8 cellular contexts compared by ENCODE assay signal in the genomic region with DNA sequence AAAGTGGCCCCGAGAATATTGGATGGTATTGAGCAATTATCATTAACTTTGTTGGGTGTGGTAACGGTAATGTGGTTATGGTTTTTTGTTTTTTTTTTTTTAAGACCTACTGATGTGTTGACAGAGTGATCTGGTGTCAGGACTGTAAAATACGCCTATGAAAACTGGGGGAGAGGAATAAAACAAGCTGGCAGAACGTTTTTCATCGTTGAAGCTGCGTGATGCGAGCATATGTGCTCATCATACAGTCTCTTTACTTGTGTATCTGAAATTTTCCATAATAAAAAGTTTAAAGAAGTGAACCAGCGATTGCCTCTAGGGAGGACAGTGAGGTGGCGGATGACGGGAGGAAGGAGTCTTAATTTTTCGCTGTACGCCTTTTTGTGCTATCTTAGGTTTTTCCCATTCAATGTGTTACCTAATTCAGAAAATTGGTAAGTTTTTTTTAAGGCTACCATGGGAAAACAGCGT. TPM values are rescaled to one million over a fixed set of nuclear protein-coding genes. Genes with fewer than 3 reads are reported as not detected.
DNase-seq lines count a peak whose midpoint lies in the region; ATAC-seq, FAIRE-seq and TF ChIP-seq lines count a peak whose summit lies in the region.

No MANE protein-coding gene starts in this region.

- H3K4me3 ChIP-seq in epithelial cell of esophagus (ENCODE audit: low read length): peak overlapping the region; percentile 82
- H3K4me3 ChIP-seq in pancreas: peak overlapping the region; percentile 92 to 98 (median 96)

- 7 to 8% methylated on average over 13 of the region's 13 CpGs for WGBS in pancreas, 2 donors

- peaks cover 11 to 42% (median 32%) of the 10 kb centered on the region in 3 donors for H3K4me1 ChIP-seq in pancreas

- DNase-seq in NCI-H146 (lab: John Stamatoyannopoulos, UW): peak; percentile 49
- no peak for DNase-seq in NCI-H146 treated with DMSO at 0.1 percent for 48 hours (lab: John Stamatoyannopoulos, UW; ENCODE audit: unreplicated experiment)
- peak; percentile 41 for DNase-seq in RKO (ENCODE audit: low spot score)
- peak; percentile 9 for DNase-seq in epithelial cell of esophagus (ENCODE audit: low read depth)
- no peak for DNase-seq in pancreas
- no peak for DNase-seq in midbrain (lab: John Stamatoyannopoulos, UW)
- no peak for DNase-seq in GM13977 (ENCODE audit: low spot score)
- no peak for DNase-seq in GOT3 (lab: John Stamatoyannopoulos, UW)

- no peak for FAIRE-seq in pancreas (lab: Jason Lieb, UNC)

- in situ Hi-C loops in GM13977 (cut with MboI; ENCODE audit: low pct_unique_long_range_greater_than_20kb, low sequenced_read_pairs, unreplicated experiment): no loop called here

- no peaks in the 10 kb centered on the region for H3K9me3 ChIP-seq in pancreas

- peaks cover 0 to under 1% (median 0%) of the 10 kb centered on the region in 3 donors for H3K36me3 ChIP-seq in pancreas

- intact Hi-C loops in pancreas (cut with DNase I): no loop called here

- no peaks in the 10 kb centered on the region for H3K27me3 ChIP-seq in pancreas

- ATAC-seq in pancreas: peak in 1 of 4 donors; percentile 1

- H3K27ac ChIP-seq in pancreas: peak overlapping the region; percentile 92 to 96 (median 94)

- no peak for TF ChIP-seq CTCF in epithelial cell of esophagus (IDR thresholded peaks at IDR 0.05; ENCODE audit: insufficient read depth, low read depth, low read length, missing control alignments)
- no peak for TF ChIP-seq CTCF in pancreas (IDR thresholded peaks at IDR 0.05)
- no peak for TF ChIP-seq CTCF in GM13977 (IDR thresholded peaks at IDR 0.05; ENCODE audit: extremely low read depth, insufficient read depth, missing control alignments)

RNA-seq across cellular contexts. Expression of gene WAPL, which starts 0.8 kb away (rescaled TPM):
- total RNA-seq in pancreas: 10 to 100 TPM; 10.8 to 22.0 (median 13.5) TPM
- 10 to 100 TPM in 1 of 2 donors, 1 to 10 TPM in 1; 7.1 to 11.8 TPM for polyA plus RNA-seq in pancreas

Comparison
In these comparisons a context has a peak if more than half of its experiments do, and no peak if none do; other contexts are left out.
1. DNase-seq: peak in NCI-H146 (single experiment), RKO (single experiment) and epithelial cell of esophagus (single experiment); none in NCI-H146 treated with DMSO at 0.1 percent for 48 hours (single experiment), pancreas (0 of 6), midbrain (single experiment), GM13977 (single experiment) and GOT3 (single experiment).